In genomic region chr16:55686671-55687070, GRCh38 we compare ENCODE assay signal across 9 cellular contexts. TPM values are rescaled to one million over a fixed set of nuclear protein-coding genes. Genes with fewer than 3 reads are reported as not detected.
"Had no signal": no experiment of that assay in that cellular context is flagged by ENCODE, and none has a peak within 500 bp of the region (broad histone marks: within the 10 kb centered on the region; RNA-seq: fewer than 3 reads in every experiment).

No MANE protein-coding gene starts in this region.

- ATAC-seq: GM12878 had no signal

- H3K4me3 ChIP-seq: GM12878 had no signal

- FAIRE-seq: G401.6, GM12878, GM12891, GM12892, GM18507, GM19239 had no signal

- DNase-seq: GDM1, GF-D8 had no signal

RNA-seq across cellular contexts. Expression of gene SLC6A2, which starts 30.9 kb away (rescaled TPM):
- total RNA-seq: G401, GM12878 had no signal
- polyA plus RNA-seq: GM12878 had no signal
